In genomic region chr1:202862672-202863560, GRCh38 we compare ENCODE assay signal across 19 cellular contexts. TPM values are rescaled to one million over a fixed set of nuclear protein-coding genes. Genes with fewer than 3 reads are reported as not detected.
DNase-seq lines count a peak whose midpoint lies in the region; ATAC-seq, FAIRE-seq and TF ChIP-seq lines count a peak whose summit lies in the region.
"Had no signal": no experiment of that assay in that cellular context is flagged by ENCODE, and none has a peak within 500 bp of the region (broad histone marks: within the 10 kb centered on the region; RNA-seq: fewer than 3 reads in every experiment).

No MANE protein-coding gene starts in this region.

- no peaks in the 10 kb centered on the region for H3K9me2 ChIP-seq in SK-N-SH

- TF ChIP-seq CTCF in SK-N-SH (IDR thresholded peaks at IDR 0.05) (no peak), GM12878 (IDR thresholded peaks at IDR 0.05 in 2 of 3, conservative IDR thresholded peaks at IDR 0.05 in 1 of 3; ENCODE audit: control insufficient read depth in 2 of 3, extremely low read depth in 1 of 3, insufficient read depth in 1 of 3, low read depth in 3 of 3, low read length in 3 of 3) (no peak), liver (IDR thresholded peaks at IDR 0.05; ENCODE audit: low read depth, low read length, missing input control) (no peak)

- H3K9me3 ChIP-seq in SK-N-SH (no peaks in the 10 kb centered on the region), GM12878 (replicated peaks; ENCODE audit: control insufficient read depth, insufficient read depth, low read length) (no peaks in the 10 kb centered on the region), liver (ENCODE audit: control insufficient read depth in 4 of 4, low read length in 3 of 4) (no peaks in the 10 kb centered on the region)
- H3K9me3 ChIP-seq: colonic mucosa, thyroid gland had no signal

- ATAC-seq in SK-N-SH treated with all-trans-retinoic acid at 6 μM for 48 hours: no peak
- no peak for ATAC-seq in GM12878
- no peak for ATAC-seq in stimulated activated effector memory CD8-positive, alpha-beta T cell treated with anti-CD3 and anti-CD28 coated beads, Interleukin-12 subunit alpha, Interleukin-12 subunit beta, amount 100 ng/mL, for 72 hours

- H3K27ac Mint-ChIP-seq in stimulated activated effector memory CD8-positive, alpha-beta T cell treated with anti-CD3 and anti-CD28 coated beads, Interleukin-12 subunit alpha, Interleukin-12 subunit beta, amount 100 ng/mL, for 72 hours: no peak overlapping the region

- no peaks in the 10 kb centered on the region for H3K79me2 ChIP-seq in SK-N-SH (ENCODE audit: insufficient read depth)
- no peaks in the 10 kb centered on the region for H3K79me2 ChIP-seq in GM12878 (ENCODE audit: control insufficient read depth, insufficient read depth, low read length)
- H3K79me2 ChIP-seq: parathyroid adenoma had no signal

- peak; percentile 27 for FAIRE-seq in GM12878 (lab: Jason Lieb, UNC)
- FAIRE-seq: islet of Langerhans had no signal

- H3K4me1 ChIP-seq in SK-N-SH (ENCODE audit: control insufficient read depth in 1 of 2, insufficient read depth in 2 of 2, low read depth in 1 of 2, low read length in 1 of 2) (peaks cover 0 to 6% of the 10 kb centered on the region in 2 experiments; a peak in 1 of 4 replicates), GM12878 (ENCODE audit: control insufficient read depth, insufficient read depth, low read length) (no peaks in the 10 kb centered on the region), liver (ENCODE audit: control insufficient read depth in 4 of 4, insufficient read depth in 4 of 4, low read length in 3 of 4) (peaks cover 1 to 22% (median 15%) of the 10 kb centered on the region in 4 donors)
- H3K4me1 ChIP-seq: parathyroid adenoma had no signal

- H3K9me3 Mint-ChIP-seq in stimulated activated effector memory CD8-positive, alpha-beta T cell treated with anti-CD3 and anti-CD28 coated beads, Interleukin-12 subunit alpha, Interleukin-12 subunit beta, amount 100 ng/mL, for 72 hours: no peaks in the 10 kb centered on the region

- H3K36me3 ChIP-seq in SK-N-SH (replicated peaks in 1 of 2; ENCODE audit: control insufficient read depth in 1 of 2, insufficient read depth in 2 of 2, low read length in 1 of 2) (no peaks in the 10 kb centered on the region), GM12878 (ENCODE audit: control insufficient read depth in 2 of 2, insufficient read depth in 2 of 2, low read length in 1 of 2) (no peaks in the 10 kb centered on the region), liver (ENCODE audit: control insufficient read depth in 4 of 4, insufficient read depth in 3 of 4, low read depth in 1 of 4, low read length in 3 of 4) (no peaks in the 10 kb centered on the region)
- H3K36me3 ChIP-seq: colonic mucosa, thyroid gland had no signal

- TF ChIP-seq POLR2A in GM12878 (IDR thresholded peaks at IDR 0.05; ENCODE audit: low read depth, low read length): no peak

- intact Hi-C loops in GM12878 (cut with micrococcal nuclease; ENCODE audit: unreplicated experiment): no loop called here

- POLR2A ChIA-PET in SK-N-SH (lab: Yijun Ruan, JAX): no interaction called here
- POLR2A ChIA-PET in GM12878 (lab: Charles Lee): no interaction called here

- DNase-seq in SK-N-SH (no peak), GM12878 (ENCODE audit: low read depth, low spot score) (no peak), mucosa of gallbladder (ENCODE audit: low spot score) (no peak), MV-4-11 (lab: John Stamatoyannopoulos, UW) (no peak)
- no peak for DNase-seq in stimulated activated effector memory CD8-positive, alpha-beta T cell treated with anti-CD3 and anti-CD28 coated beads, Interleukin-12 subunit alpha, Interleukin-12 subunit beta, amount 100 ng/mL, for 72 hours (ENCODE audit: low spot score in 2 of 2)
- no peak for DNase-seq in central memory CD4-positive, alpha-beta T cell
- DNase-seq: 8988T; activated CD8-positive, alpha-beta memory T cell treated with anti-CD3 and anti-CD28 coated beads for 24 hours; anterior cingulate cortex; C1 segment of cervical spinal cord; colonic mucosa; NCI-H2171 treated with DMSO at 0.1 percent for 48 hours; thyroid gland had no signal

- H4K20me1 ChIP-seq in SK-N-SH (ENCODE audit: insufficient read depth) (no peaks in the 10 kb centered on the region), GM12878 (ENCODE audit: control insufficient read depth, insufficient read depth) (no peaks in the 10 kb centered on the region)

- H3K27me3 ChIP-seq in SK-N-SH (ENCODE audit: insufficient read depth) (no peaks in the 10 kb centered on the region), GM12878 (replicated peaks in 1 of 2; ENCODE audit: control insufficient read depth in 2 of 2, insufficient read depth in 2 of 2, low read length in 1 of 2) (peaks cover 5 to 7% of the 10 kb centered on the region in 2 experiments; a peak in 3 of 4 replicates), liver (ENCODE audit: control insufficient read depth in 4 of 4, insufficient read depth in 4 of 4, low read length in 3 of 4) (no peaks in the 10 kb centered on the region)
- H3K27me3 ChIP-seq: colonic mucosa, thyroid gland had no signal

- SMC1A ChIA-PET in GM12878 (lab: Charles Lee; ENCODE audit: uncharacterized antibody, unreplicated experiment): interaction anchor here (2.4 kb wide), 1 partner anchor 10 kb away, joined by 8 read pairs; no protein-coding TSS in a partner anchor

- in situ Hi-C loops in GM12878 (cut with MboI): no loop called here

- no peaks in the 10 kb centered on the region for H3F3A ChIP-seq in SK-N-SH (replicated peaks; ENCODE audit: insufficient read depth)

- TF ChIP-seq EP300 in SK-N-SH (IDR thresholded peaks at IDR 0.05; ENCODE audit: borderline replicate concordance in 1 of 2, low read depth in 1 of 2, low read length in 1 of 2): no peak
- no peak for TF ChIP-seq EP300 in GM12878 (IDR thresholded peaks at IDR 0.05; ENCODE audit: borderline replicate concordance in 1 of 2, control insufficient read depth in 1 of 2, low read depth in 2 of 2, low read length in 2 of 2)

- H3K4me2 ChIP-seq in SK-N-SH (peak overlapping the region; percentile 94; the same call in 1 of the 2 replicates), GM12878 (ENCODE audit: control insufficient read depth, insufficient read depth) (no peak overlapping the region)
- H3K4me2 ChIP-seq: KMS-11 had no signal

- CTCF ChIA-PET in SK-N-SH (lab: Yijun Ruan, JAX) (interaction anchor here (0.7 to 1.8 kb wide), 2 partner anchors 16 to 58 kb away, joined by 4 to 5 read pairs; no protein-coding TSS in a partner anchor), GM12878 (lab: Yijun Ruan, JAX) (interaction anchor here (0.7 to 1.9 kb wide), 4 partner anchors 10 to 61 kb away, joined by 3 to 10 read pairs (median 4); no protein-coding TSS in a partner anchor)

- TF ChIP-seq RAD21 in SK-N-SH (IDR thresholded peaks at IDR 0.05; ENCODE audit: low read length) (no peak), GM12878 (IDR thresholded peaks at IDR 0.05; ENCODE audit: insufficient read depth, low read depth, low read length) (0 out of 2 replicates have a peak, but pooled peaks have one; percentile 6), liver (IDR thresholded peaks at IDR 0.05) (peak; percentile 8 to 22)

- H3K9ac ChIP-seq in SK-N-SH: no peak overlapping the region
- H3K9ac ChIP-seq in GM12878 (ENCODE audit: control insufficient read depth, insufficient read depth, low read length): no peak overlapping the region
- no peak overlapping the region for H3K9ac ChIP-seq in liver (ENCODE audit: low read depth in 1 of 2, low read length in 2 of 2)
- H3K9ac ChIP-seq: KMS-11, parathyroid adenoma had no signal

- peak overlapping the region; percentile 85 for H3K4me3 Mint-ChIP-seq in stimulated activated effector memory CD8-positive, alpha-beta T cell treated with anti-CD3 and anti-CD28 coated beads, Interleukin-12 subunit alpha, Interleukin-12 subunit beta, amount 100 ng/mL, for 72 hours

- no TSS peak for BruUV-seq in GM12878 (replicated peaks; lab: Mats Ljungman, UMichigan)

- WGBS in SK-N-SH (ENCODE audit: low lambda C conversion rate): 55% methylated on average over 5 of the region's 5 CpGs
- WGBS in GM12878 (ENCODE audit: insufficient coverage, insufficient replicate concordance, low lambda C conversion rate, missing lambda C conversion rate): 26% methylated on average over 5 of the region's 5 CpGs
- WGBS in liver: 41% methylated on average over 5 of the region's 5 CpGs

- H3K4me3 ChIP-seq in SK-N-SH (ENCODE audit: low read depth in 2 of 2, low read length in 1 of 2): no peak overlapping the region
- no peak overlapping the region for H3K4me3 ChIP-seq in GM12878
- no peak overlapping the region for H3K4me3 ChIP-seq in liver (ENCODE audit: low read depth in 1 of 3, low read length in 3 of 3)
- H3K4me3 ChIP-seq: thyroid gland had no signal

- H3K27ac ChIP-seq in SK-N-SH (ENCODE audit: low read depth in 2 of 2, low read length in 1 of 2) (no peak overlapping the region), GM12878 (ENCODE audit: control insufficient read depth, insufficient read depth) (no peak overlapping the region), liver (ENCODE audit: low read depth in 1 of 2, low read length in 2 of 2) (no peak overlapping the region)
- H3K27ac ChIP-seq: colonic mucosa, epithelial cell of prostate, KMS-11, parathyroid adenoma, thyroid gland had no signal

- peaks cover 12% of the 10 kb centered on the region for H3K4me1 Mint-ChIP-seq in stimulated activated effector memory CD8-positive, alpha-beta T cell treated with anti-CD3 and anti-CD28 coated beads, Interleukin-12 subunit alpha, Interleukin-12 subunit beta, amount 100 ng/mL, for 72 hours

- RAD21 ChIA-PET in GM12878 (lab: Charles Lee; ENCODE audit: unreplicated experiment): no interaction called here

- no peaks in the 10 kb centered on the region for H3K36me3 Mint-ChIP-seq in stimulated activated effector memory CD8-positive, alpha-beta T cell treated with anti-CD3 and anti-CD28 coated beads, Interleukin-12 subunit alpha, Interleukin-12 subunit beta, amount 100 ng/mL, for 72 hours

- H2AFZ ChIP-seq in SK-N-SH (ENCODE audit: low read depth) (no peak overlapping the region), GM12878 (ENCODE audit: control insufficient read depth, low read depth, low read length) (no peak overlapping the region)

RNA-seq across cellular contexts. Expression of gene RABIF, which starts 26.0 kb away (rescaled TPM):
- polyA plus RNA-seq in SK-N-SH (2012; rRNA removed) (10.7 and 11.6 TPM in 2 replicates), GM12878 (2011; rRNA removed) (9.8 and 12.3 TPM in 2 replicates), GM12878 (2014; fragmentation: Illumina TruSeq; extraction: Trizol) (12.2 and 13.4 TPM in 2 replicates), GM12878 (2014; fragmentation: Nextera tagmentation; extraction: Ambion mirVana) (1 to 10 TPM; 4.7 to 6.3 TPM), GM12878 (2014; rRNA removed) (8.7 and 9.1 TPM in 2 replicates), GM12878 (2016; fragmentation: Nextera tagmentation; extraction: Ambion mirVana) (10 to 100 TPM; 17.8 to 18.2 TPM), liver (1 to 10 TPM; 3.6 to 7.5 TPM)
- 14.0 and 14.1 TPM in 2 replicates for polyA plus RNA-seq in SK-N-SH (2012; cell fraction: cytosol; rRNA removed)
- 4.2 and 5.5 TPM in 2 replicates for polyA plus RNA-seq in SK-N-SH (2012; cell fraction: nucleus; rRNA removed)
- total RNA-seq in GM12878 (2013; cell fraction: nucleolus; rRNA removed): 3.2 and 3.3 TPM in 2 replicates
- total RNA-seq in GM12878 (2014; rRNA removed) (8.5 and 8.7 TPM in 2 replicates), GM12878 (2014; rRNA removed; fragmentation: Illumina TruSeq; extraction: Trizol) (6.2 and 6.7 TPM in 2 replicates), GM12878 (2021) (7.7 and 7.8 TPM in 2 replicates), liver (1 to 10 TPM; 3.9 to 4.7 TPM), mucosa of gallbladder (11.0 TPM)
- 3.4 TPM for polyA plus RNA-seq in GM12878 (2011; ENCODE audit: low read depth)
- 9.9 and 11.1 TPM in 2 replicates for polyA plus RNA-seq in GM12878 (2011; cell fraction: cytosol; rRNA removed)
- 4.7 and 6.3 TPM in 2 replicates for polyA plus RNA-seq in GM12878 (2011; cell fraction: nucleus; rRNA removed)
- 5.2 and 5.5 TPM in 2 replicates for polyA plus RNA-seq in GM12878 (2012)
- polyA minus RNA-seq in GM12878 (2011; rRNA and poly(A)+ RNA removed): 7.1 and 7.4 TPM in 2 replicates
- polyA minus RNA-seq in GM12878 (2011; cell fraction: cytosol; rRNA and poly(A)+ RNA removed): 1.7 and 2.6 TPM in 2 replicates
- polyA minus RNA-seq in GM12878 (2011; cell fraction: nucleus; rRNA and poly(A)+ RNA removed): 2.8 and 5.7 TPM in 2 replicates

RNA-seq across cellular contexts. Expression of gene PCAT6, which starts 52.2 kb away (rescaled TPM):
- polyA plus RNA-seq in SK-N-SH (2012; rRNA removed) (5.1 and 6.9 TPM in 2 replicates), GM12878 (2011; rRNA removed) (0.40 and 0.72 TPM in 2 replicates), GM12878 (2014; fragmentation: Illumina TruSeq; extraction: Trizol) (not detected in 2 replicates), GM12878 (2014; fragmentation: Nextera tagmentation; extraction: Ambion mirVana) (under 1 TPM in 1 of 2 experiments, not detected in 1; 0.16 TPM), GM12878 (2014; rRNA removed) (0.44 and 0.83 TPM in 2 replicates), GM12878 (2016; fragmentation: Nextera tagmentation; extraction: Ambion mirVana) (under 1 TPM; 0.33 to 0.34 TPM), liver (1 to 10 TPM in 1 of 2 donors, under 1 TPM in 1; 0.23 to 1.2 TPM)
- 4.0 and 4.9 TPM in 2 replicates for polyA plus RNA-seq in SK-N-SH (2012; cell fraction: cytosol; rRNA removed)
- polyA plus RNA-seq in SK-N-SH (2012; cell fraction: nucleus; rRNA removed): 6.8 and 8.3 TPM in 2 replicates
- total RNA-seq in GM12878 (2013; cell fraction: nucleolus; rRNA removed): 1.6 TPM in 1 of 2 replicates, not detected in the other
- total RNA-seq in GM12878 (2014; rRNA removed) (not detected in 2 replicates), GM12878 (2014; rRNA removed; fragmentation: Illumina TruSeq; extraction: Trizol) (not detected in 2 replicates), GM12878 (2021) (0.62 TPM in 1 of 2 replicates, not detected in the other), liver (not detected), mucosa of gallbladder (2.3 TPM)
- 2.2 TPM for polyA plus RNA-seq in GM12878 (2011; ENCODE audit: low read depth)
- 1.8 and 2.5 TPM in 2 replicates for polyA plus RNA-seq in GM12878 (2011; cell fraction: cytosol; rRNA removed)
- 2.5 and 3.7 TPM in 2 replicates for polyA plus RNA-seq in GM12878 (2011; cell fraction: nucleus; rRNA removed)
- 2.5 and 4.7 TPM in 2 replicates for polyA plus RNA-seq in GM12878 (2012)
- 0.82 and 2.4 TPM in 2 replicates for polyA minus RNA-seq in GM12878 (2011; rRNA and poly(A)+ RNA removed)
- polyA minus RNA-seq in GM12878 (2011; cell fraction: cytosol; rRNA and poly(A)+ RNA removed): not detected in 2 replicates
- 2.9 and 5.6 TPM in 2 replicates for polyA minus RNA-seq in GM12878 (2011; cell fraction: nucleus; rRNA and poly(A)+ RNA removed)
- total RNA-seq: thyroid gland had no signal

RNA-seq across cellular contexts. Expression of gene KDM5B, which starts 54.7 kb away (rescaled TPM):
- polyA plus RNA-seq in SK-N-SH (2012; rRNA removed) (21.7 and 25.1 TPM in 2 replicates), GM12878 (2011; rRNA removed) (26.6 and 29.9 TPM in 2 replicates), GM12878 (2014; fragmentation: Illumina TruSeq; extraction: Trizol) (6.6 and 10.1 TPM in 2 replicates), GM12878 (2014; fragmentation: Nextera tagmentation; extraction: Ambion mirVana) (1 to 10 TPM; 1.7 to 2.1 TPM), GM12878 (2014; rRNA removed) (4.9 and 6.9 TPM in 2 replicates), GM12878 (2016; fragmentation: Nextera tagmentation; extraction: Ambion mirVana) (10 to 100 TPM in 1 of 2 experiments, 1 to 10 TPM in 1; 8.0 to 11.3 TPM), liver (10 to 100 TPM in 1 of 2 donors, 1 to 10 TPM in 1; 3.4 to 10.0 TPM)
- polyA plus RNA-seq in SK-N-SH (2012; cell fraction: cytosol; rRNA removed): 19.4 and 20.2 TPM in 2 replicates
- 44.3 and 67.7 TPM in 2 replicates for polyA plus RNA-seq in SK-N-SH (2012; cell fraction: nucleus; rRNA removed)
- total RNA-seq in GM12878 (2013; cell fraction: nucleolus; rRNA removed): 307 and 313 TPM in 2 replicates
- total RNA-seq in GM12878 (2014; rRNA removed) (8.4 and 11.2 TPM in 2 replicates), GM12878 (2014; rRNA removed; fragmentation: Illumina TruSeq; extraction: Trizol) (8.2 and 10.4 TPM in 2 replicates), GM12878 (2021) (9.5 and 12.7 TPM in 2 replicates), liver (10 to 100 TPM; 19.6 to 33.7 TPM), mucosa of gallbladder (75.0 TPM)
- 9.6 TPM for polyA plus RNA-seq in GM12878 (2011; ENCODE audit: low read depth)
- 14.7 and 19.9 TPM in 2 replicates for polyA plus RNA-seq in GM12878 (2011; cell fraction: cytosol; rRNA removed)
- polyA plus RNA-seq in GM12878 (2011; cell fraction: nucleus; rRNA removed): 40.3 and 50.7 TPM in 2 replicates
- 11.0 and 13.6 TPM in 2 replicates for polyA plus RNA-seq in GM12878 (2012)
- 76.3 and 95.0 TPM in 2 replicates for polyA minus RNA-seq in GM12878 (2011; rRNA and poly(A)+ RNA removed)
- 17.8 and 19.9 TPM in 2 replicates for polyA minus RNA-seq in GM12878 (2011; cell fraction: cytosol; rRNA and poly(A)+ RNA removed)
- 65.3 and 89.3 TPM in 2 replicates for polyA minus RNA-seq in GM12878 (2011; cell fraction: nucleus; rRNA and poly(A)+ RNA removed)

Comparison
In these comparisons a context has a peak if more than half of its experiments do, and no peak if none do; other contexts are left out.
1. Of the 26 proteins assayed by ChIP-seq in both GM12878 and SK-N-SH: peak only in GM12878: RAD21; only in SK-N-SH: none; in both: none; in neither: 25.